8 cellular contexts compared by ENCODE assay signal in genomic region chr11:47987310-47987709, GRCh38. TPM values are rescaled to one million over a fixed set of nuclear protein-coding genes. Genes with fewer than 3 reads are reported as not detected.
A peak's percentile ranks its signal among the peaks of the same experiment; 100 is the strongest.
DNase-seq lines count a peak whose midpoint lies in the region; ATAC-seq, FAIRE-seq and TF ChIP-seq lines count a peak whose summit lies in the region.
"Had no signal": no experiment of that assay in that cellular context is flagged by ENCODE, and none has a peak within 500 bp of the region (broad histone marks: within the 10 kb centered on the region; RNA-seq: fewer than 3 reads in every experiment).

No MANE protein-coding gene starts in this region.

- no peak overlapping the region for H2AFZ ChIP-seq in Karpas-422 (ENCODE audit: low read length)
- H2AFZ ChIP-seq: GM23248 had no signal

- H3K79me2 ChIP-seq in Karpas-422 (ENCODE audit: low read length) = peaks cover 99% of the 10 kb centered on the region

- H3K27me3 ChIP-seq in Karpas-422 (ENCODE audit: low read length) (no peaks in the 10 kb centered on the region), dorsolateral prefrontal cortex (no peaks in the 10 kb centered on the region), skeletal muscle satellite cell (ENCODE audit: control insufficient read depth, insufficient read depth, low read length) (no peaks in the 10 kb centered on the region), left lung (no peaks in the 10 kb centered on the region)

- ATAC-seq in GM19351 (IDR thresholded peaks at IDR 0.05; ENCODE audit: unreplicated experiment) (peak; percentile 64), left lung (no peak)

- H3K4me3 ChIP-seq in Karpas-422 (ENCODE audit: low read length) (peak overlapping the region; percentile 33; the same call in 1 of the 2 replicates), dorsolateral prefrontal cortex (peak overlapping the region in 6 of 59 donors; percentile 7 to 30 (median 10)), skeletal muscle satellite cell (ENCODE audit: low read length) (no peak overlapping the region), left lung (no peak overlapping the region)
- H3K4me3 ChIP-seq: GM23248 had no signal

- peak overlapping the region; percentile 52 for H3K9ac ChIP-seq in Karpas-422 (ENCODE audit: low read length)
- no peak overlapping the region for H3K9ac ChIP-seq in skeletal muscle satellite cell (ENCODE audit: low read depth, low read length)
- H3K9ac ChIP-seq: GM23248 had no signal

- TF ChIP-seq CTCF in dorsolateral prefrontal cortex (IDR thresholded peaks at IDR 0.05 in 54 of 56, conservative IDR thresholded peaks at IDR 0.05 in 2 of 56; ENCODE audit: low read depth in 1 of 56, partially characterized antibody in 56 of 56) = no peak
- no peak for TF ChIP-seq CTCF in left lung (IDR thresholded peaks at IDR 0.05)

- no peak for DNase-seq in Karpas-422
- DNase-seq in dorsolateral prefrontal cortex = no peak
- no peak for DNase-seq in urothelium cell line (ENCODE audit: low spot score)
- DNase-seq in AG08395 (ENCODE audit: low spot score) = no peak
- DNase-seq in left lung = no peak
- DNase-seq: GM23248 had no signal

- H3K4me1 ChIP-seq in Karpas-422 (ENCODE audit: low read length) (peaks cover 95% of the 10 kb centered on the region), skeletal muscle satellite cell (ENCODE audit: control insufficient read depth, insufficient read depth, low read length) (peaks cover 36% of the 10 kb centered on the region), left lung (peaks cover 25 to 97% of the 10 kb centered on the region in 2 donors)

- H3K36me3 ChIP-seq in Karpas-422 (ENCODE audit: insufficient read depth, low read length) = peaks cover 49% of the 10 kb centered on the region
- H3K36me3 ChIP-seq in skeletal muscle satellite cell (ENCODE audit: insufficient read depth, low read length) = no peaks in the 10 kb centered on the region
- no peaks in the 10 kb centered on the region for H3K36me3 ChIP-seq in left lung

- H3K27ac ChIP-seq in Karpas-422 (ENCODE audit: low read length) (peak overlapping the region; percentile 90), dorsolateral prefrontal cortex (peak overlapping the region in 50 of 59 donors; percentile 5 to 81 (median 56)), left lung (peak overlapping the region in 1 of 2 donors; percentile 80)
- H3K27ac ChIP-seq: GM23248 had no signal

- H3K4me2 ChIP-seq in Karpas-422 (ENCODE audit: low read depth, low read length, poor library complexity, severe bottlenecking) (peak overlapping the region; percentile 63), skeletal muscle satellite cell (ENCODE audit: low read length) (peak overlapping the region; percentile 29)

- peaks cover 40% of the 10 kb centered on the region for H4K20me1 ChIP-seq in Karpas-422 (ENCODE audit: insufficient read depth, low read depth, low read length)

- intact Hi-C loops in dorsolateral prefrontal cortex (cut with DNase I) (no loop called here), left lung (cut with DNase I) (no loop called here)

- no peaks in the 10 kb centered on the region for H3K9me3 ChIP-seq in Karpas-422 (ENCODE audit: low read length)
- H3K9me3 ChIP-seq in skeletal muscle satellite cell (replicated peaks; ENCODE audit: low read length) = no peaks in the 10 kb centered on the region
- no peaks in the 10 kb centered on the region for H3K9me3 ChIP-seq in left lung

- FAIRE-seq in urothelium cell line (lab: Jason Lieb, UNC) = no peak

- H3K9me2 ChIP-seq in Karpas-422 (replicated peaks; ENCODE audit: insufficient read depth, low read length) = no peaks in the 10 kb centered on the region

RNA-seq across cellular contexts. Expression of gene PTPRJ, which starts 7.0 kb away (rescaled TPM):
- total RNA-seq in Karpas-422 (2014; rRNA removed; shearing (Covaris generic); ENCODE audit: low replicate concordance) = 90.3 and 132 TPM in 2 replicates
- total RNA-seq in dorsolateral prefrontal cortex = 10 to 100 TPM; 28.6 to 58.8 (median 37.2) TPM
- 7.4 and 7.9 TPM in 2 replicates for total RNA-seq in skeletal muscle satellite cell (2012; rRNA removed)
- total RNA-seq in left lung = 10 to 100 TPM; 42.2 to 63.5 TPM
